ENCODE assay signal across 9 cellular contexts in genomic region chr3:184757010-184757651, GRCh38. TPM values are rescaled to one million over a fixed set of nuclear protein-coding genes. Genes with fewer than 3 reads are reported as not detected.
DNase-seq lines count a peak whose midpoint lies in the region; ATAC-seq and TF ChIP-seq lines count a peak whose summit lies in the region.
"Had no signal": no experiment of that assay in that cellular context is flagged by ENCODE, and none has a peak within 500 bp of the region (broad histone marks: within the 10 kb centered on the region; RNA-seq: fewer than 3 reads in every experiment).

No MANE protein-coding gene starts in this region.

- H3K36me3 Mint-ChIP-seq in CD14-positive monocyte = no peaks in the 10 kb centered on the region
- H3K36me3 Mint-ChIP-seq in effector memory CD8-positive, alpha-beta T cell (ENCODE audit: insufficient read depth) = peaks cover 6% of the 10 kb centered on the region

- no peaks in the 10 kb centered on the region for H3K79me2 ChIP-seq in osteoblast (ENCODE audit: insufficient read depth, low read length)

- DNase-seq in CD14-positive monocyte (ENCODE audit: low spot score) (no peak), Panc1 (ENCODE audit: low read depth, low spot score) (no peak), fibroblast of villous mesenchyme (ENCODE audit: low read depth) (peak; percentile 97), osteoblast (ENCODE audit: insufficient read length, low spot score, missing footprints) (peak; percentile 98), NCI-H1105 treated with DMSO at 0.1 percent for 48 hours (lab: John Stamatoyannopoulos, UW) (no peak), GM13977 (ENCODE audit: low spot score) (no peak), HEK293T (ENCODE audit: extremely low spot score) (no peak)
- DNase-seq in effector memory CD8-positive, alpha-beta T cell = no peak

- H3K27me3 ChIP-seq in Panc1 (ENCODE audit: control insufficient read depth, insufficient read depth, low read length) = no peaks in the 10 kb centered on the region
- no peaks in the 10 kb centered on the region for H3K27me3 ChIP-seq in osteoblast (ENCODE audit: insufficient read depth, low read length)

- CTCF ChIA-PET in Panc1 (lab: Charles Lee) (interaction anchor here (1.3 kb wide), 1 partner anchor 28 kb away, joined by 3 read pairs; no protein-coding TSS in a partner anchor), HEK293T (lab: Yijun Ruan, JAX) (interaction anchor here (1.1 kb wide), 1 partner anchor 195 kb away, joined by 5 read pairs; the partner anchor contains the start of gene EPHB3)

- no TSS peak for BruUV-seq in Panc1 (replicated peaks; lab: Mats Ljungman, UMichigan)

- H3K9me3 Mint-ChIP-seq in CD14-positive monocyte = no peaks in the 10 kb centered on the region
- no peaks in the 10 kb centered on the region for H3K9me3 Mint-ChIP-seq in effector memory CD8-positive, alpha-beta T cell
- H3K9me3 Mint-ChIP-seq: activated T-helper 1 cell treated with anti-CD3 and anti-CD28 coated beads, Interleukin-12 subunit alpha, Interleukin-12 subunit beta, Interleukin-2, Interleukin-4 antibody, amounts not matched to agents 30 ng/mL and 10 ng/mL and 1 ng/mL, durations not matched to agents 14 hours and 24 hours and 36 hours had no signal

- peak overlapping the region in 4 of 7 donors; percentile 13 to 80 (median 43) for H3K27ac Mint-ChIP-seq in CD14-positive monocyte
- no peak overlapping the region for H3K27ac Mint-ChIP-seq in effector memory CD8-positive, alpha-beta T cell
- H3K27ac Mint-ChIP-seq: activated T-helper 1 cell treated with anti-CD3 and anti-CD28 coated beads, Interleukin-12 subunit alpha, Interleukin-12 subunit beta, Interleukin-2, Interleukin-4 antibody, amounts not matched to agents 30 ng/mL and 10 ng/mL and 1 ng/mL, durations not matched to agents 14 hours and 24 hours and 36 hours had no signal

- intact Hi-C loops in CD14-positive monocyte (cut with micrococcal nuclease) (no loop called here), Panc1 (cut with micrococcal nuclease; ENCODE audit: unreplicated experiment) (no loop called here)

- peak overlapping the region in 1 of 2 donors; percentile 17 for H3K4me3 Mint-ChIP-seq in CD14-positive monocyte
- no peak overlapping the region for H3K4me3 Mint-ChIP-seq in effector memory CD8-positive, alpha-beta T cell
- H3K4me3 Mint-ChIP-seq: activated T-helper 1 cell treated with anti-CD3 and anti-CD28 coated beads, Interleukin-12 subunit alpha, Interleukin-12 subunit beta, Interleukin-2, Interleukin-4 antibody, amounts not matched to agents 30 ng/mL and 10 ng/mL and 1 ng/mL, durations not matched to agents 14 hours and 24 hours and 36 hours had no signal

- 0 out of 2 replicates have a peak, but pooled peaks have one; percentile 49 for ATAC-seq in Panc1
- ATAC-seq in effector memory CD8-positive, alpha-beta T cell (replicated peaks) = no peak

- H2AFZ ChIP-seq in osteoblast (ENCODE audit: low read length) = peak overlapping the region; percentile 89

- H3K9me3 ChIP-seq in Panc1 (ENCODE audit: control insufficient read depth, insufficient read depth, low read depth, low read length) = no peaks in the 10 kb centered on the region
- H3K9me3 ChIP-seq in osteoblast (ENCODE audit: low read depth, low read length) = no peaks in the 10 kb centered on the region

- H3K27me3 Mint-ChIP-seq in CD14-positive monocyte (ENCODE audit: low read depth in 3 of 3) = peaks cover 6 to 9% (median 8%) of the 10 kb centered on the region in 3 donors
- H3K27me3 Mint-ChIP-seq in effector memory CD8-positive, alpha-beta T cell = peaks cover 32 to 38% of the 10 kb centered on the region in 2 donors

- POLR2A ChIA-PET in Panc1 (lab: Charles Lee) = no interaction called here
- POLR2A ChIA-PET in HEK293T (lab: Yijun Ruan, JAX) = no interaction called here

- H3K36me3 ChIP-seq in Panc1 (ENCODE audit: control insufficient read depth, insufficient read depth, low read length) (no peaks in the 10 kb centered on the region), osteoblast (ENCODE audit: insufficient read depth, low read length) (no peaks in the 10 kb centered on the region)

- H3K27ac ChIP-seq in Panc1 (ENCODE audit: low read length) = no peak overlapping the region
- H3K27ac ChIP-seq in osteoblast (ENCODE audit: low read depth, low read length) = peak overlapping the region; percentile 74

- peak overlapping the region; percentile 65 for H3K4me2 ChIP-seq in osteoblast (ENCODE audit: insufficient read depth, low read length)

- no peak for TF ChIP-seq CTCF in CD14-positive monocyte (IDR thresholded peaks at IDR 0.05)
- TF ChIP-seq CTCF in Panc1 (IDR thresholded peaks at IDR 0.05) = no peak
- TF ChIP-seq CTCF in fibroblast of villous mesenchyme (IDR thresholded peaks at IDR 0.05; ENCODE audit: insufficient read depth, low read depth, low read length) = peak; percentile 19
- TF ChIP-seq CTCF in osteoblast (IDR thresholded peaks at IDR 0.05; ENCODE audit: extremely low read depth, low read depth, low read length) = no peak
- TF ChIP-seq CTCF in GM13977 (IDR thresholded peaks at IDR 0.05; ENCODE audit: extremely low read depth, insufficient read depth, missing control alignments) = no peak

- in situ Hi-C loops in Panc1 (cut with HindIII; ENCODE audit: low pct_unique_long_range_greater_than_20kb, low sequenced_read_pairs) = no loop called here
- in situ Hi-C loops in GM13977 (cut with MboI; ENCODE audit: low pct_unique_long_range_greater_than_20kb, low sequenced_read_pairs, unreplicated experiment) = no loop called here

- H3K4me1 ChIP-seq in Panc1 (ENCODE audit: control insufficient read depth, insufficient read depth, low read length) (no peaks in the 10 kb centered on the region), osteoblast (ENCODE audit: insufficient read depth, low read length) (peaks cover 33% of the 10 kb centered on the region)

- H3K4me1 Mint-ChIP-seq in CD14-positive monocyte = peaks cover 19% of the 10 kb centered on the region
- H3K4me1 Mint-ChIP-seq in effector memory CD8-positive, alpha-beta T cell (ENCODE audit: low read depth in 2 of 2) = peaks cover 9 to 12% of the 10 kb centered on the region in 2 donors

- no peaks in the 10 kb centered on the region for H4K20me1 ChIP-seq in osteoblast (ENCODE audit: insufficient read depth, low read length)

- H3K4me3 ChIP-seq in Panc1 (ENCODE audit: low read depth in 2 of 2, low read length in 2 of 2) (no peak overlapping the region), fibroblast of villous mesenchyme (ENCODE audit: low read depth, low read length) (peak overlapping the region; percentile 7), osteoblast (ENCODE audit: insufficient read depth, low read length) (peak overlapping the region; percentile 53)

TF ChIP-seq in HEK293T, 16 proteins besides CTCF, POLR2A, EP300 and RAD21:
- TF ChIP-seq LEF1 (IDR thresholded peaks at IDR 0.05; ENCODE audit: borderline replicate concordance) = no peak
- no peak for TF ChIP-seq BHLHE40 (IDR thresholded peaks at IDR 0.05; ENCODE audit: borderline replicate concordance)
- no peak for TF ChIP-seq SP1 (IDR thresholded peaks at IDR 0.05)
- no peak for TF ChIP-seq ELF4 (IDR thresholded peaks at IDR 0.05)
- no peak for TF ChIP-seq SUZ12 (IDR thresholded peaks at IDR 0.05)
- TF ChIP-seq FOXA1 (IDR thresholded peaks at IDR 0.05) = no peak
- TF ChIP-seq HDGF (IDR thresholded peaks at IDR 0.05; ENCODE audit: borderline replicate concordance) = no peak
- TF ChIP-seq CTBP1 (IDR thresholded peaks at IDR 0.05; ENCODE audit: borderline replicate concordance) = no peak
- no peak for TF ChIP-seq L3MBTL2 (conservative IDR thresholded peaks at IDR 0.05)
TF ChIP-seq in HEK293T: peak in this region for 0.

RNA-seq across cellular contexts. Expression of gene MAGEF1, which starts 45.3 kb away (rescaled TPM):
- polyA plus RNA-seq in CD14-positive monocyte = 10 to 100 TPM; 12.2 to 14.8 TPM
- 27.7 TPM for total RNA-seq in Panc1 (2021; ENCODE audit: unreplicated experiment)
- polyA plus RNA-seq in Panc1 (2012; ENCODE audit: insufficient read length) = 33.6 TPM
- total RNA-seq in fibroblast of villous mesenchyme = 20.6 and 23.7 TPM in 2 replicates
- 18.8 and 22.1 TPM in 2 replicates for total RNA-seq in osteoblast

RNA-seq across cellular contexts. Expression of gene VPS8, which starts 54.8 kb away (rescaled TPM):
- polyA plus RNA-seq in CD14-positive monocyte = 10 to 100 TPM; 22.0 to 29.2 TPM
- total RNA-seq in Panc1 (2021; ENCODE audit: unreplicated experiment) (72.3 TPM), fibroblast of villous mesenchyme (86.7 and 92.8 TPM in 2 replicates), osteoblast (95.2 and 96.7 TPM in 2 replicates)
- polyA plus RNA-seq in Panc1 (2012; ENCODE audit: insufficient read length) = 20.5 TPM

Comparison
In these comparisons a context has a peak if more than half of its experiments do, and no peak if none do; other contexts are left out.
1. DNase-seq: peak in fibroblast of villous mesenchyme (single experiment) and osteoblast (single experiment); none in CD14-positive monocyte (single experiment), Panc1 (single experiment), effector memory CD8-positive, alpha-beta T cell (0 of 3), NCI-H1105 treated with DMSO at 0.1 percent for 48 hours (single experiment), GM13977 (single experiment) and HEK293T (single experiment).
2. H3K27ac Mint-ChIP-seq: peak in CD14-positive monocyte (4 of 7); none in effector memory CD8-positive, alpha-beta T cell (0 of 2).
3. H3K4me3 ChIP-seq: peak in fibroblast of villous mesenchyme (single experiment) and osteoblast (single experiment); none in Panc1 (0 of 2).